1 cellular context compared by ENCODE assay signal in the genomic region with DNA sequence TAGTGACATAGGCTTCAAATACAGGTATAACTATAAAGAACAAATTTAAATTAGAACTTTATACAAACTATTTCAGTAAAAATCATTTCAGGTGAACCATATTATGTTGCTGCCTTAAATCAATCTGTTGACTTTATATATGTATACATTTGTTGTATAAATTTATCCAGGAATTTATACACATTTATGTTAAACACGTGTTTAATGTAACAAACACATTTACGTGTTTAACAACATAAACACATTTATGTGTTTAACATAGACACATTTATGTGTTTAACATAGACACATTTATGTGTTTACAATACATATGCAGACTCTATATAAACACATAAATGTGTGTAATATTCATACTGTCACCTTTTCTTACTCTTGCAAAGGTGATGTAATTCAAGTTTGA.
TF ChIP-seq lines count a peak whose summit lies in the region.

No MANE protein-coding gene starts in this region.

TF ChIP-seq in K562, 482 proteins besides CTCF, POLR2A, EP300 and RAD21 (continued from another document and continues in another):
- TF ChIP-seq, protein P1, sequence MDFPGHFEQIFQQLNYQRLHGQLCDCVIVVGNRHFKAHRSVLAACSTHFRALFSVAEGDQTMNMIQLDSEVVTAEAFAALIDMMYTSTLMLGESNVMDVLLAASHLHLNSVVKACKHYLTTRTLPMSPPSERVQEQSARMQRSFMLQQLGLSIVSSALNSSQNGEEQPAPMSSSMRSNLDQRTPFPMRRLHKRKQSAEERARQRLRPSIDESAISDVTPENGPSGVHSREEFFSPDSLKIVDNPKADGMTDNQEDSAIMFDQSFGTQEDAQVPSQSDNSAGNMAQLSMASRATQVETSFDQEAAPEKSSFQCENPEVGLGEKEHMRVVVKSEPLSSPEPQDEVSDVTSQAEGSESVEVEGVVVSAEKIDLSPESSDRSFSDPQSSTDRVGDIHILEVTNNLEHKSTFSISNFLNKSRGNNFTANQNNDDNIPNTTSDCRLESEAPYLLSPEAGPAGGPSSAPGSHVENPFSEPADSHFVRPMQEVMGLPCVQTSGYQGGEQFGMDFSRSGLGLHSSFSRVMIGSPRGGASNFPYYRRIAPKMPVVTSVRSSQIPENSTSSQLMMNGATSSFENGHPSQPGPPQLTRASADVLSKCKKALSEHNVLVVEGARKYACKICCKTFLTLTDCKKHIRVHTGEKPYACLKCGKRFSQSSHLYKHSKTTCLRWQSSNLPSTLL (IDR thresholded peaks at IDR 0.05): no peak
- TF ChIP-seq HDAC8 (tag; IDR thresholded peaks at IDR 0.05) (no peak), CBX5 (IDR thresholded peaks at IDR 0.05; ENCODE audit: borderline replicate concordance, low read depth) (no peak), HSF4 (CRISPR knock-in tag; IDR thresholded peaks at IDR 0.05; ENCODE audit: borderline replicate concordance) (no peak), ZNF3 (CRISPR knock-in tag; IDR thresholded peaks at IDR 0.05) (0 out of 2 replicates have a peak, but pooled peaks have one; percentile 58), ZFP36 (IDR thresholded peaks at IDR 0.05; ENCODE audit: low read depth, low read length, partially characterized antibody) (no peak), ZNF785 (CRISPR knock-in tag; IDR thresholded peaks at IDR 0.05) (no peak), FOXA1 (IDR thresholded peaks at IDR 0.05; ENCODE audit: borderline replicate concordance) (no peak), U2AF1 (optimal IDR thresholded peaks at IDR 0.05; ENCODE audit: low read depth, low read length) (no peak), HDAC6 (IDR thresholded peaks at IDR 0.05; ENCODE audit: low read depth, low read length) (no peak), CSDE1 (IDR thresholded peaks at IDR 0.05) (no peak), TFAM (CRISPR knock-in tag; conservative IDR thresholded peaks at IDR 0.05) (no peak), HEY1 (CRISPR knock-in tag; IDR thresholded peaks at IDR 0.05; ENCODE audit: borderline replicate concordance) (no peak), MECOM (CRISPR knock-in tag; IDR thresholded peaks at IDR 0.05) (peak; percentile 72), ZNF282 (CRISPR knock-in tag; IDR thresholded peaks at IDR 0.05) (no peak), RHOXF2B (CRISPR knock-in tag; conservative IDR thresholded peaks at IDR 0.05) (peak; percentile 83; the same call in 1 of the 2 replicates), NFIX (CRISPR knock-in tag; IDR thresholded peaks at IDR 0.05; ENCODE audit: low read depth) (peak; percentile 91), FOXA3 (CRISPR knock-in tag; conservative IDR thresholded peaks at IDR 0.05 in 1 of 2, IDR thresholded peaks at IDR 0.05 in 1 of 2) (no peak), SOX6 (IDR thresholded peaks at IDR 0.05) (no peak), GATAD2A (IDR thresholded peaks at IDR 0.05) (no peak), ZNF133 (CRISPR knock-in tag; IDR thresholded peaks at IDR 0.05) (0 out of 2 replicates have a peak, but pooled peaks have one; percentile 77), ETS2 (tag; IDR thresholded peaks at IDR 0.05; ENCODE audit: borderline replicate concordance, poor library complexity, severe bottlenecking) (no peak), SIX5 (IDR thresholded peaks at IDR 0.05; ENCODE audit: borderline replicate concordance in 1 of 2, insufficient read depth in 1 of 2, low read depth in 1 of 2, low read length in 2 of 2) (no peak), CBFA2T2 (conservative IDR thresholded peaks at IDR 0.05) (no peak), NFATC3 (IDR thresholded peaks at IDR 0.05) (no peak), ZBTB1 (CRISPR knock-in tag; IDR thresholded peaks at IDR 0.05; ENCODE audit: borderline replicate concordance, low read depth) (no peak)
- TF ChIP-seq, protein P2, sequence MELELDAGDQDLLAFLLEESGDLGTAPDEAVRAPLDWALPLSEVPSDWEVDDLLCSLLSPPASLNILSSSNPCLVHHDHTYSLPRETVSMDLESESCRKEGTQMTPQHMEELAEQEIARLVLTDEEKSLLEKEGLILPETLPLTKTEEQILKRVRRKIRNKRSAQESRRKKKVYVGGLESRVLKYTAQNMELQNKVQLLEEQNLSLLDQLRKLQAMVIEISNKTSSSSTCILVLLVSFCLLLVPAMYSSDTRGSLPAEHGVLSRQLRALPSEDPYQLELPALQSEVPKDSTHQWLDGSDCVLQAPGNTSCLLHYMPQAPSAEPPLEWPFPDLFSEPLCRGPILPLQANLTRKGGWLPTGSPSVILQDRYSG (tag; conservative IDR thresholded peaks at IDR 0.05; ENCODE audit: low read depth): no peak
- TF ChIP-seq, protein P3, sequence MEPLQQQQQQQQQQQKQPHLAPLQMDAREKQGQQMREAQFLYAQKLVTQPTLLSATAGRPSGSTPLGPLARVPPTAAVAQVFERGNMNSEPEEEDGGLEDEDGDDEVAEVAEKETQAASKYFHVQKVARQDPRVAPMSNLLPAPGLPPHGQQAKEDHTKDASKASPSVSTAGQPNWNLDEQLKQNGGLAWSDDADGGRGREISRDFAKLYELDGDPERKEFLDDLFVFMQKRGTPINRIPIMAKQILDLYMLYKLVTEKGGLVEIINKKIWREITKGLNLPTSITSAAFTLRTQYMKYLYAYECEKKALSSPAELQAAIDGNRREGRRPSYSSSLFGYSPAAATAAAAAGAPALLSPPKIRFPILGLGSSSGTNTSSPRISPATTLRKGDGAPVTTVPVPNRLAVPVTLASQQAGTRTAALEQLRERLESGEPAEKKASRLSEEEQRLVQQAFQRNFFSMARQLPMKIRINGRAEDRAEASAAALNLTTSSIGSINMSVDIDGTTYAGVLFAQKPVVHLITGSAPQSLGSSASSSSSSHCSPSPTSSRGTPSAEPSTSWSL (CRISPR knock-in tag; IDR thresholded peaks at IDR 0.05; ENCODE audit: borderline replicate concordance): no peak
- TF ChIP-seq, protein P4, sequence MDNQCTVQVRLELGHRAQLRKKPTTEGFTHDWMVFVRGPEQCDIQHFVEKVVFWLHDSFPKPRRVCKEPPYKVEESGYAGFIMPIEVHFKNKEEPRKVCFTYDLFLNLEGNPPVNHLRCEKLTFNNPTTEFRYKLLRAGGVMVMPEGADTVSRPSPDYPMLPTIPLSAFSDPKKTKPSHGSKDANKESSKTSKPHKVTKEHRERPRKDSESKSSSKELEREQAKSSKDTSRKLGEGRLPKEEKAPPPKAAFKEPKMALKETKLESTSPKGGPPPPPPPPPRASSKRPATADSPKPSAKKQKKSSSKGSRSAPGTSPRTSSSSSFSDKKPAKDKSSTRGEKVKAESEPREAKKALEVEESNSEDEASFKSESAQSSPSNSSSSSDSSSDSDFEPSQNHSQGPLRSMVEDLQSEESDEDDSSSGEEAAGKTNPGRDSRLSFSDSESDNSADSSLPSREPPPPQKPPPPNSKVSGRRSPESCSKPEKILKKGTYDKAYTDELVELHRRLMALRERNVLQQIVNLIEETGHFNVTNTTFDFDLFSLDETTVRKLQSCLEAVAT (IDR thresholded peaks at IDR 0.05): no peak
- TF ChIP-seq, protein P5, sequence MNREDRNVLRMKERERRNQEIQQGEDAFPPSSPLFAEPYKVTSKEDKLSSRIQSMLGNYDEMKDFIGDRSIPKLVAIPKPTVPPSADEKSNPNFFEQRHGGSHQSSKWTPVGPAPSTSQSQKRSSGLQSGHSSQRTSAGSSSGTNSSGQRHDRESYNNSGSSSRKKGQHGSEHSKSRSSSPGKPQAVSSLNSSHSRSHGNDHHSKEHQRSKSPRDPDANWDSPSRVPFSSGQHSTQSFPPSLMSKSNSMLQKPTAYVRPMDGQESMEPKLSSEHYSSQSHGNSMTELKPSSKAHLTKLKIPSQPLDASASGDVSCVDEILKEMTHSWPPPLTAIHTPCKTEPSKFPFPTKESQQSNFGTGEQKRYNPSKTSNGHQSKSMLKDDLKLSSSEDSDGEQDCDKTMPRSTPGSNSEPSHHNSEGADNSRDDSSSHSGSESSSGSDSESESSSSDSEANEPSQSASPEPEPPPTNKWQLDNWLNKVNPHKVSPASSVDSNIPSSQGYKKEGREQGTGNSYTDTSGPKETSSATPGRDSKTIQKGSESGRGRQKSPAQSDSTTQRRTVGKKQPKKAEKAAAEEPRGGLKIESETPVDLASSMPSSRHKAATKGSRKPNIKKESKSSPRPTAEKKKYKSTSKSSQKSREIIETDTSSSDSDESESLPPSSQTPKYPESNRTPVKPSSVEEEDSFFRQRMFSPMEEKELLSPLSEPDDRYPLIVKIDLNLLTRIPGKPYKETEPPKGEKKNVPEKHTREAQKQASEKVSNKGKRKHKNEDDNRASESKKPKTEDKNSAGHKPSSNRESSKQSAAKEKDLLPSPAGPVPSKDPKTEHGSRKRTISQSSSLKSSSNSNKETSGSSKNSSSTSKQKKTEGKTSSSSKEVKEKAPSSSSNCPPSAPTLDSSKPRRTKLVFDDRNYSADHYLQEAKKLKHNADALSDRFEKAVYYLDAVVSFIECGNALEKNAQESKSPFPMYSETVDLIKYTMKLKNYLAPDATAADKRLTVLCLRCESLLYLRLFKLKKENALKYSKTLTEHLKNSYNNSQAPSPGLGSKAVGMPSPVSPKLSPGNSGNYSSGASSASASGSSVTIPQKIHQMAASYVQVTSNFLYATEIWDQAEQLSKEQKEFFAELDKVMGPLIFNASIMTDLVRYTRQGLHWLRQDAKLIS (CRISPR knock-in tag; IDR thresholded peaks at IDR 0.05): no peak
- TF ChIP-seq, protein P6, sequence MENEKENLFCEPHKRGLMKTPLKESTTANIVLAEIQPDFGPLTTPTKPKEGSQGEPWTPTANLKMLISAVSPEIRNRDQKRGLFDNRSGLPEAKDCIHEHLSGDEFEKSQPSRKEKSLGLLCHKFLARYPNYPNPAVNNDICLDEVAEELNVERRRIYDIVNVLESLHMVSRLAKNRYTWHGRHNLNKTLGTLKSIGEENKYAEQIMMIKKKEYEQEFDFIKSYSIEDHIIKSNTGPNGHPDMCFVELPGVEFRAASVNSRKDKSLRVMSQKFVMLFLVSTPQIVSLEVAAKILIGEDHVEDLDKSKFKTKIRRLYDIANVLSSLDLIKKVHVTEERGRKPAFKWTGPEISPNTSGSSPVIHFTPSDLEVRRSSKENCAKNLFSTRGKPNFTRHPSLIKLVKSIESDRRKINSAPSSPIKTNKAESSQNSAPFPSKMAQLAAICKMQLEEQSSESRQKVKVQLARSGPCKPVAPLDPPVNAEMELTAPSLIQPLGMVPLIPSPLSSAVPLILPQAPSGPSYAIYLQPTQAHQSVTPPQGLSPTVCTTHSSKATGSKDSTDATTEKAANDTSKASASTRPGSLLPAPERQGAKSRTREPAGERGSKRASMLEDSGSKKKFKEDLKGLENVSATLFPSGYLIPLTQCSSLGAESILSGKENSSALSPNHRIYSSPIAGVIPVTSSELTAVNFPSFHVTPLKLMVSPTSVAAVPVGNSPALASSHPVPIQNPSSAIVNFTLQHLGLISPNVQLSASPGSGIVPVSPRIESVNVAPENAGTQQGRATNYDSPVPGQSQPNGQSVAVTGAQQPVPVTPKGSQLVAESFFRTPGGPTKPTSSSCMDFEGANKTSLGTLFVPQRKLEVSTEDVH (IDR thresholded peaks at IDR 0.05; ENCODE audit: low read depth, partially characterized antibody): no peak
- TF ChIP-seq, protein P7, sequence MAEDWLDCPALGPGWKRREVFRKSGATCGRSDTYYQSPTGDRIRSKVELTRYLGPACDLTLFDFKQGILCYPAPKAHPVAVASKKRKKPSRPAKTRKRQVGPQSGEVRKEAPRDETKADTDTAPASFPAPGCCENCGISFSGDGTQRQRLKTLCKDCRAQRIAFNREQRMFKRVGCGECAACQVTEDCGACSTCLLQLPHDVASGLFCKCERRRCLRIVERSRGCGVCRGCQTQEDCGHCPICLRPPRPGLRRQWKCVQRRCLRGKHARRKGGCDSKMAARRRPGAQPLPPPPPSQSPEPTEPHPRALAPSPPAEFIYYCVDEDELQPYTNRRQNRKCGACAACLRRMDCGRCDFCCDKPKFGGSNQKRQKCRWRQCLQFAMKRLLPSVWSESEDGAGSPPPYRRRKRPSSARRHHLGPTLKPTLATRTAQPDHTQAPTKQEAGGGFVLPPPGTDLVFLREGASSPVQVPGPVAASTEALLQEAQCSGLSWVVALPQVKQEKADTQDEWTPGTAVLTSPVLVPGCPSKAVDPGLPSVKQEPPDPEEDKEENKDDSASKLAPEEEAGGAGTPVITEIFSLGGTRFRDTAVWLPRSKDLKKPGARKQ (CRISPR knock-in tag; IDR thresholded peaks at IDR 0.05): 0 out of 2 replicates have a peak, but pooled peaks have one; percentile 57
- TF ChIP-seq, protein P8, sequence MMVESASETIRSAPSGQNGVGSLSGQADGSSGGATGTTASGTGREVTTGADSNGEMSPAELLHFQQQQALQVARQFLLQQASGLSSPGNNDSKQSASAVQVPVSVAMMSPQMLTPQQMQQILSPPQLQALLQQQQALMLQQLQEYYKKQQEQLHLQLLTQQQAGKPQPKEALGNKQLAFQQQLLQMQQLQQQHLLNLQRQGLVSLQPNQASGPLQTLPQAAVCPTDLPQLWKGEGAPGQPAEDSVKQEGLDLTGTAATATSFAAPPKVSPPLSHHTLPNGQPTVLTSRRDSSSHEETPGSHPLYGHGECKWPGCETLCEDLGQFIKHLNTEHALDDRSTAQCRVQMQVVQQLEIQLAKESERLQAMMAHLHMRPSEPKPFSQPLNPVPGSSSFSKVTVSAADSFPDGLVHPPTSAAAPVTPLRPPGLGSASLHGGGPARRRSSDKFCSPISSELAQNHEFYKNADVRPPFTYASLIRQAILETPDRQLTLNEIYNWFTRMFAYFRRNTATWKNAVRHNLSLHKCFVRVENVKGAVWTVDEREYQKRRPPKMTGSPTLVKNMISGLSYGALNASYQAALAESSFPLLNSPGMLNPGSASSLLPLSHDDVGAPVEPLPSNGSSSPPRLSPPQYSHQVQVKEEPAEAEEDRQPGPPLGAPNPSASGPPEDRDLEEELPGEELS (CRISPR knock-in tag; IDR thresholded peaks at IDR 0.05; ENCODE audit: borderline replicate concordance): no peak
- TF ChIP-seq, protein P9, sequence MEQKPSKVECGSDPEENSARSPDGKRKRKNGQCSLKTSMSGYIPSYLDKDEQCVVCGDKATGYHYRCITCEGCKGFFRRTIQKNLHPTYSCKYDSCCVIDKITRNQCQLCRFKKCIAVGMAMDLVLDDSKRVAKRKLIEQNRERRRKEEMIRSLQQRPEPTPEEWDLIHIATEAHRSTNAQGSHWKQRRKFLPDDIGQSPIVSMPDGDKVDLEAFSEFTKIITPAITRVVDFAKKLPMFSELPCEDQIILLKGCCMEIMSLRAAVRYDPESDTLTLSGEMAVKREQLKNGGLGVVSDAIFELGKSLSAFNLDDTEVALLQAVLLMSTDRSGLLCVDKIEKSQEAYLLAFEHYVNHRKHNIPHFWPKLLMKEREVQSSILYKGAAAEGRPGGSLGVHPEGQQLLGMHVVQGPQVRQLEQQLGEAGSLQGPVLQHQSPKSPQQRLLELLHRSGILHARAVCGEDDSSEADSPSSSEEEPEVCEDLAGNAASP (IDR thresholded peaks at IDR 0.05): no peak
- TF ChIP-seq, protein P10, sequence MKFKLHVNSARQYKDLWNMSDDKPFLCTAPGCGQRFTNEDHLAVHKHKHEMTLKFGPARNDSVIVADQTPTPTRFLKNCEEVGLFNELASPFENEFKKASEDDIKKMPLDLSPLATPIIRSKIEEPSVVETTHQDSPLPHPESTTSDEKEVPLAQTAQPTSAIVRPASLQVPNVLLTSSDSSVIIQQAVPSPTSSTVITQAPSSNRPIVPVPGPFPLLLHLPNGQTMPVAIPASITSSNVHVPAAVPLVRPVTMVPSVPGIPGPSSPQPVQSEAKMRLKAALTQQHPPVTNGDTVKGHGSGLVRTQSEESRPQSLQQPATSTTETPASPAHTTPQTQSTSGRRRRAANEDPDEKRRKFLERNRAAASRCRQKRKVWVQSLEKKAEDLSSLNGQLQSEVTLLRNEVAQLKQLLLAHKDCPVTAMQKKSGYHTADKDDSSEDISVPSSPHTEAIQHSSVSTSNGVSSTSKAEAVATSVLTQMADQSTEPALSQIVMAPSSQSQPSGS (CRISPR knock-in tag; IDR thresholded peaks at IDR 0.05): no peak
